18 cellular contexts compared by ENCODE assay signal in the genomic region with DNA sequence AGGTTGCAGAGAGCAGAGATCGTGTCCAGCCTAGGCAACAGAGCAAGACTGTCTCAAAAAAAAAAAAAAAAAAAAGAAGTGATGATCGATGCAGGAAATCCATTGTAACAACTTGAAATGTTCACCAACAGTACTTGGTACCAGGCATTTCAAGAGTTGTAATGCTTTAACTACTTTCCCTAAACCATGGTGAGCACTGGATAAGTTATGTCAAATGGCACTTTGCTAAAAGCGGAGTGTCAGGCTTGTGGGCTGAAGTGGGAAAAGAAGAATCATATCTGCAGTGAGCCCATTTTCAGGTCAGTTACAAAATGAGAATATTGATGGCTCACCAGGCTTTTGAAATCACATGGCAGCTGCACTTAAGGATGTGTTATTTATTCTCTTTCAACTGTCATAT.
"Had no signal": no experiment of that assay in that cellular context is flagged by ENCODE, and none has a peak within 500 bp of the region (broad histone marks: within the 10 kb centered on the region; RNA-seq: fewer than 3 reads in every experiment).

No MANE protein-coding gene starts in this region.

- H3K9me3 ChIP-seq: esophagus muscularis mucosa, gastroesophageal sphincter, heart left ventricle, left lung, lower lobe of right lung, mucosa of descending colon had no signal

- H3K4me1 ChIP-seq: esophagus muscularis mucosa, foreskin keratinocyte, gastroesophageal sphincter, heart left ventricle, left lung, lower lobe of right lung had no signal

- H2AFZ ChIP-seq: hepatocyte had no signal

- H3K4me3 Mint-ChIP-seq: mesothelial cell of epicardium had no signal

- H3K9me3 Mint-ChIP-seq: mesothelial cell of epicardium had no signal

- H3K27ac Mint-ChIP-seq: mesothelial cell of epicardium had no signal

- H3K27me3 ChIP-seq: dorsolateral prefrontal cortex, esophagus muscularis mucosa, foreskin keratinocyte, gastroesophageal sphincter, heart left ventricle, hepatocyte, left lung had no signal

- H3K4me2 ChIP-seq: hepatocyte had no signal

- H3K79me2 ChIP-seq: hepatocyte had no signal

- ATAC-seq: foreskin keratinocyte, gastroesophageal sphincter, heart left ventricle, left cardiac atrium, left lung, left ventricle myocardium superior, lower lobe of right lung, mucosa of descending colon had no signal

- H3K4me3 ChIP-seq: coronary artery, dorsolateral prefrontal cortex, esophagus muscularis mucosa, gastroesophageal sphincter, heart left ventricle, hepatocyte, left lung, lower lobe of right lung, mucosa of descending colon had no signal

- DNase-seq: dermis blood vessel endothelial cell; dorsolateral prefrontal cortex; effector CD4-positive, alpha-beta T cell; effector memory CD4-positive, alpha-beta T cell; foreskin keratinocyte; heart left ventricle; hypothalamus; left cardiac atrium; left lung; left ventricle myocardium superior; lower lobe of right lung; mesenchymal stem cell; mucosa of descending colon had no signal

- H3K27ac ChIP-seq: coronary artery, dorsolateral prefrontal cortex, esophagus muscularis mucosa, foreskin keratinocyte, gastroesophageal sphincter, heart left ventricle, hepatocyte, left lung, lower lobe of right lung had no signal
